In genomic region chr2:46460991-46461715, GRCh38 we compare ENCODE assay signal across 8 cellular contexts. TPM values are rescaled to one million over a fixed set of nuclear protein-coding genes. Genes with fewer than 3 reads are reported as not detected.
DNase-seq lines count a peak whose midpoint lies in the region; ATAC-seq lines count a peak whose summit lies in the region.

No MANE protein-coding gene starts in this region.

- H3K27me3 Mint-ChIP-seq in activated CD4-positive, alpha-beta memory T cell treated with anti-CD3 and anti-CD28 coated beads, Interleukin-2, amount 10 ng/mL, durations not matched to agents 7 days and 5 days: no peaks in the 10 kb centered on the region
- peaks cover 6% of the 10 kb centered on the region for H3K27me3 Mint-ChIP-seq in memory B cell

- peak; percentile 82 for DNase-seq in GM03348 (ENCODE audit: low spot score)
- peak; percentile 7 for DNase-seq in NCI-H69 (lab: John Stamatoyannopoulos, UW)
- peak; percentile 81 for DNase-seq in activated CD4-positive, alpha-beta memory T cell treated with anti-CD3 and anti-CD28 coated beads, Interleukin-2, amount 10 ng/mL, durations not matched to agents 7 days and 5 days
- DNase-seq in effector CD8-positive, alpha-beta T cell (lab: John Stamatoyannopoulos, UW): peak; percentile 58
- peak; percentile 80 to 87 for DNase-seq in memory B cell (ENCODE audit: low spot score in 2 of 2)
- peak; percentile 34 to 49 for DNase-seq in stimulated activated CD8-positive, alpha-beta memory T cell treated with anti-CD3 and anti-CD28 coated beads, Interleukin-15, amount 100 ng/mL, for 48 hours (ENCODE audit: low read depth in 2 of 2)
- DNase-seq in NCI-H226: no peak

- CTCF ChIA-PET in activated CD4-positive, alpha-beta memory T cell treated with anti-CD3 and anti-CD28 coated beads, Interleukin-2, amount 10 ng/mL, durations not matched to agents 7 days and 5 days (lab: Charles Lee): interaction anchor here (0.9 to 3.8 kb wide), 6 partner anchors 9 to 450 kb away, joined by 3 to 14 read pairs (median 4); no protein-coding TSS in a partner anchor

- no peak overlapping the region for H3K4me3 Mint-ChIP-seq in activated CD4-positive, alpha-beta memory T cell treated with anti-CD3 and anti-CD28 coated beads, Interleukin-2, amount 10 ng/mL, durations not matched to agents 7 days and 5 days
- H3K4me3 Mint-ChIP-seq in memory B cell: peak overlapping the region; percentile 43

- POLR2A ChIA-PET in activated CD4-positive, alpha-beta memory T cell treated with anti-CD3 and anti-CD28 coated beads, Interleukin-2, amount 10 ng/mL, durations not matched to agents 7 days and 5 days (lab: Charles Lee): no interaction called here

- peaks cover 16% of the 10 kb centered on the region for H3K4me1 Mint-ChIP-seq in activated CD4-positive, alpha-beta memory T cell treated with anti-CD3 and anti-CD28 coated beads, Interleukin-2, amount 10 ng/mL, durations not matched to agents 7 days and 5 days
- H3K4me1 Mint-ChIP-seq in memory B cell: peaks cover 17% of the 10 kb centered on the region

- no peaks in the 10 kb centered on the region for H3K36me3 Mint-ChIP-seq in activated CD4-positive, alpha-beta memory T cell treated with anti-CD3 and anti-CD28 coated beads, Interleukin-2, amount 10 ng/mL, durations not matched to agents 7 days and 5 days (ENCODE audit: low read depth)
- H3K36me3 Mint-ChIP-seq in memory B cell: no peaks in the 10 kb centered on the region

- no peaks in the 10 kb centered on the region for H3K9me3 Mint-ChIP-seq in activated CD4-positive, alpha-beta memory T cell treated with anti-CD3 and anti-CD28 coated beads, Interleukin-2, amount 10 ng/mL, durations not matched to agents 7 days and 5 days
- H3K9me3 Mint-ChIP-seq in memory B cell: no peaks in the 10 kb centered on the region

- ATAC-seq in HG02678 (IDR thresholded peaks at IDR 0.05; ENCODE audit: unreplicated experiment) (peak; percentile 65), memory B cell (ENCODE audit: low read depth) (peak; percentile 69)

- H3K27ac Mint-ChIP-seq in activated CD4-positive, alpha-beta memory T cell treated with anti-CD3 and anti-CD28 coated beads, Interleukin-2, amount 10 ng/mL, durations not matched to agents 7 days and 5 days: no peak overlapping the region
- H3K27ac Mint-ChIP-seq in memory B cell: peak overlapping the region; percentile 57

RNA-seq across cellular contexts. Expression of gene TMEM247, which starts 18.2 kb away (rescaled TPM):
- not detected for total RNA-seq in activated CD4-positive, alpha-beta memory T cell treated with anti-CD3 and anti-CD28 coated beads, Interleukin-2, amount 10 ng/mL, durations not matched to agents 7 days and 5 days
